Comparison of ENCODE assay signal across 9 cellular contexts in genomic region chr16:85005278-85006069, GRCh38. TPM values are rescaled to one million over a fixed set of nuclear protein-coding genes. Genes with fewer than 3 reads are reported as not detected.
DNase-seq lines count a peak whose midpoint lies in the region; ATAC-seq lines count a peak whose summit lies in the region.
"Had no signal": no experiment of that assay in that cellular context is flagged by ENCODE, and none has a peak within 500 bp of the region (broad histone marks: within the 10 kb centered on the region; RNA-seq: fewer than 3 reads in every experiment).

No MANE protein-coding gene starts in this region.

- H3K4me3 ChIP-seq in skeletal muscle satellite cell (ENCODE audit: low read length), result peak overlapping the region; percentile 31

- peak; percentile 45 for DNase-seq in G401 (ENCODE audit: low spot score)
- peak; percentile 68 for DNase-seq in amniotic epithelial cell (ENCODE audit: low read depth)
- DNase-seq in Right ventricle myocardium superior, result no peak
- DNase-seq in NCI-H146 (lab: John Stamatoyannopoulos, UW), result no peak
- no peak for DNase-seq in activated CD8-positive, alpha-beta memory T cell treated with anti-CD3 and anti-CD28 coated beads, Interleukin-2, amount 50 U/mL, for 48 hours
- DNase-seq in NCI-H1436 treated with DMSO at 0.1 percent for 48 hours (lab: John Stamatoyannopoulos, UW), result no peak
- DNase-seq: NCI-H1092 had no signal

- peak overlapping the region; percentile 69 for H3K9ac ChIP-seq in skeletal muscle satellite cell (ENCODE audit: low read depth, low read length)

- intact Hi-C loops in Right ventricle myocardium superior (cut with DNase I), result no loop called here

- H3K9me3 ChIP-seq in skeletal muscle satellite cell (replicated peaks; ENCODE audit: low read length), result no peaks in the 10 kb centered on the region

- H3K36me3 ChIP-seq in skeletal muscle satellite cell (ENCODE audit: insufficient read depth, low read length), result peaks cover 15% of the 10 kb centered on the region

- ATAC-seq in Right ventricle myocardium superior (ENCODE audit: poor library complexity), result peak; percentile 45
- ATAC-seq in GM18861 (IDR thresholded peaks at IDR 0.05; ENCODE audit: unreplicated experiment), result no peak

- peaks cover 70% of the 10 kb centered on the region for H3K4me1 ChIP-seq in skeletal muscle satellite cell (ENCODE audit: control insufficient read depth, insufficient read depth, low read length)

- in situ Hi-C loops in G401 (cut with HindIII; ENCODE audit: low sequenced_read_pairs), result no loop called here

- H3K4me2 ChIP-seq in skeletal muscle satellite cell (ENCODE audit: low read length), result peak overlapping the region; percentile 78

- no peaks in the 10 kb centered on the region for H3K27me3 ChIP-seq in skeletal muscle satellite cell (ENCODE audit: control insufficient read depth, insufficient read depth, low read length)

RNA-seq across cellular contexts. Expression of gene ZDHHC7, which starts 5.9 kb away (rescaled TPM):
- 32.9 and 46.2 TPM in 2 replicates for total RNA-seq in G401 (2014; rRNA removed; shearing (Covaris generic))
- total RNA-seq in Right ventricle myocardium superior, result 35.1 TPM
- total RNA-seq in skeletal muscle satellite cell (2012; rRNA removed), result 37.3 and 42.6 TPM in 2 replicates

RNA-seq across cellular contexts. Expression of gene KIAA0513, which starts 22.1 kb away (rescaled TPM):
- total RNA-seq in G401 (2014; rRNA removed; shearing (Covaris generic)), result 5.5 and 10.5 TPM in 2 replicates
- 10.4 TPM for total RNA-seq in Right ventricle myocardium superior
- total RNA-seq in skeletal muscle satellite cell (2012; rRNA removed), result 6.3 and 6.6 TPM in 2 replicates

Comparison
In these comparisons a context has a peak if more than half of its experiments do, and no peak if none do; other contexts are left out.
1. DNase-seq: peak in G401 (single experiment) and amniotic epithelial cell (single experiment); none in Right ventricle myocardium superior (single experiment), NCI-H146 (single experiment), activated CD8-positive, alpha-beta memory T cell treated with anti-CD3 and anti-CD28 coated beads, Interleukin-2, amount 50 U/mL, for 48 hours (single experiment) and NCI-H1436 treated with DMSO at 0.1 percent for 48 hours (single experiment).